Comparison of ENCODE assay signal across 12 cellular contexts in the genomic region with DNA sequence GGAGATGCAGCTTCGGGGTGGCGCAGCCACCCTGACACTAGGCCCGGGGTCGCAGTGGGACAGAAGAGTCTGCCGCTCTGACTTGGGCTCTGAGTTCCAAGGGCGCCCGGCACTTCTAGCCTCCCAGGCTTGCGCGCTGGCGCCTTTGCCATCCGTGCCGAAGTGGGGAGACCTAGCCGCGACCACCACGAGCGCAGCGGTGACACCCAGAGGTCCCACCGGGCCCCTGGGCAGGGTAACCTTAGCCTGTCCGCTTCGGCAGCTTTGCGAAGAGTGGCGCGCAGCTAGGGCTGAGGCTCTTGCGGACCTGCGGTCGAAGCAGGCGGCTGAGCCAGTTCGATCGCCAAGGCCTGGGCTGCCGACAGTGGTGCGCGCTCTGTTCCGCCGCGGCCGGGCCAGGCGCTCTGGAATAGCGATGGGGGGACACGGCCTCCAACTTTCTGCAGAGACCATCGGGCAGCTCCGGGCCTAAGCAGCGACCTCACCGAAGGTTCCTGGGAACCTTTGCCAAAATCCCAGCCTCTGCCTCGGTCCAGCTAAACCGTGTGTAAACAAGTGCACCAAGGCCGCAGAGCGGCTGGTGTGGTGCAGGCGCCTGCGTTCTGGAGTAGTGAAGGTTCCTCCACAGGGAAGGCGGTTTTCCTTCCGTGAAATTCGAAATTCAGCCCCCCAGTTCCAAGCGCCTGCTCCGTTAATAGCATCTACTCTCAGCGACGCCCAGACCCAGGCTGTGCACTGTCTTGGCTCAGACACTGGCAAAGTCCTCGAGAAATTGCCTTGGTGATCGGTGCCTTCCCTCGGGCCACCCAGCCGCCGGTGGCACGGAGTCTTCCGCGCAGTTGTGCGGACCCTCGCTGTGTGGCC. TPM values are rescaled to one million over a fixed set of nuclear protein-coding genes. Genes with fewer than 3 reads are reported as not detected.
A peak's percentile ranks its signal among the peaks of the same experiment; 100 is the strongest.
DNase-seq lines count a peak whose midpoint lies in the region; ATAC-seq and TF ChIP-seq lines count a peak whose summit lies in the region.
"Had no signal": no experiment of that assay in that cellular context is flagged by ENCODE, and none has a peak within 500 bp of the region (broad histone marks: within the 10 kb centered on the region; RNA-seq: fewer than 3 reads in every experiment).

No MANE protein-coding gene starts in this region.

- CTCF ChIA-PET in naive thymus-derived CD4-positive, alpha-beta T cell (lab: Charles Lee), result no interaction called here

- H3K27ac ChIP-seq in endodermal cell (ENCODE audit: low read depth, low read length) (no peak overlapping the region), suprapubic skin (no peak overlapping the region)
- H3K27ac ChIP-seq in naive thymus-derived CD4-positive, alpha-beta T cell (ENCODE audit: low read depth, low read length), result no peak overlapping the region

- no peak overlapping the region for H3K27ac Mint-ChIP-seq in activated naive CD8-positive, alpha-beta T cell treated with anti-CD3 and anti-CD28 coated beads, Interleukin-2, amount 10 ng/mL, durations not matched to agents 7 days and 5 days
- H3K27ac Mint-ChIP-seq in activated naive CD8-positive, alpha-beta T cell treated with anti-CD3 and anti-CD28 coated beads, Interleukin-2, amount 50 U/mL, for 24 hours, result no peak overlapping the region
- H3K27ac Mint-ChIP-seq in endodermal cell, result no peak overlapping the region
- peak overlapping the region in 1 of 9 donors; percentile 5 for H3K27ac Mint-ChIP-seq in naive thymus-derived CD4-positive, alpha-beta T cell
- H3K27ac Mint-ChIP-seq: T-helper 1 cell treated with Interleukin-12 subunit alpha and Interleukin-12 subunit beta and Interleukin-4 antibody, amounts not matched to agents 30 μg/mL and 1 μg/mL, for 36 hours had no signal

- H3K27me3 ChIP-seq in endodermal cell (ENCODE audit: control insufficient read depth, insufficient read depth, low read length, poor library complexity, severe bottlenecking) (peaks cover 100% of the 10 kb centered on the region), suprapubic skin (peaks cover 98% of the 10 kb centered on the region)
- no peaks in the 10 kb centered on the region for H3K27me3 ChIP-seq in naive thymus-derived CD4-positive, alpha-beta T cell (ENCODE audit: control insufficient read depth in 2 of 2, insufficient read depth in 2 of 2, low read length in 2 of 2)

- ATAC-seq in activated naive CD8-positive, alpha-beta T cell treated with anti-CD3 and anti-CD28 coated beads, Interleukin-2, amount 10 ng/mL, durations not matched to agents 7 days and 5 days (ENCODE audit: low read depth), result no peak
- no peak for ATAC-seq in activated naive CD8-positive, alpha-beta T cell treated with anti-CD3 and anti-CD28 coated beads, Interleukin-2, amount 50 U/mL, for 24 hours
- ATAC-seq in naive thymus-derived CD4-positive, alpha-beta T cell, result no peak
- no peak for ATAC-seq in HG03565 (IDR thresholded peaks at IDR 0.05; ENCODE audit: unreplicated experiment)

- TF ChIP-seq CTCF in endodermal cell (conservative IDR thresholded peaks at IDR 0.05) (no peak), suprapubic skin (IDR thresholded peaks at IDR 0.05) (no peak)

- POLR2A ChIA-PET in activated naive CD8-positive, alpha-beta T cell treated with anti-CD3 and anti-CD28 coated beads, Interleukin-2, amount 10 ng/mL, durations not matched to agents 7 days and 5 days (lab: Charles Lee), result interaction anchor here (0.8 kb wide), 1 partner anchor 41 kb away, joined by 3 read pairs; no protein-coding TSS in a partner anchor
- POLR2A ChIA-PET in naive thymus-derived CD4-positive, alpha-beta T cell (lab: Charles Lee), result no interaction called here

- intact Hi-C loops in naive thymus-derived CD4-positive, alpha-beta T cell (cut with micrococcal nuclease), result no loop called here

- no peaks in the 10 kb centered on the region for H3K36me3 ChIP-seq in endodermal cell (ENCODE audit: control insufficient read depth, insufficient read depth, low read length)
- no peaks in the 10 kb centered on the region for H3K36me3 ChIP-seq in naive thymus-derived CD4-positive, alpha-beta T cell (ENCODE audit: control insufficient read depth in 2 of 3, insufficient read depth in 3 of 3, low read length in 3 of 3)
- H3K36me3 ChIP-seq in suprapubic skin, result no peaks in the 10 kb centered on the region

- peaks cover 2% of the 10 kb centered on the region for H3K36me3 Mint-ChIP-seq in activated naive CD8-positive, alpha-beta T cell treated with anti-CD3 and anti-CD28 coated beads, Interleukin-2, amount 10 ng/mL, durations not matched to agents 7 days and 5 days
- H3K36me3 Mint-ChIP-seq in activated naive CD8-positive, alpha-beta T cell treated with anti-CD3 and anti-CD28 coated beads, Interleukin-2, amount 50 U/mL, for 24 hours (ENCODE audit: low read depth), result no peaks in the 10 kb centered on the region
- H3K36me3 Mint-ChIP-seq in endodermal cell (ENCODE audit: low read depth), result no peaks in the 10 kb centered on the region
- H3K36me3 Mint-ChIP-seq in naive thymus-derived CD4-positive, alpha-beta T cell, result peaks cover 0 to 6% (median 5%) of the 10 kb centered on the region in 5 donors

- H3K4me3 ChIP-seq in endodermal cell (ENCODE audit: low read length) (peak overlapping the region; percentile 40), suprapubic skin (peak overlapping the region; percentile 12)
- no peak overlapping the region for H3K4me3 ChIP-seq in naive thymus-derived CD4-positive, alpha-beta T cell (ENCODE audit: low read length)

- peaks cover 88% of the 10 kb centered on the region for H3K27me3 Mint-ChIP-seq in activated naive CD8-positive, alpha-beta T cell treated with anti-CD3 and anti-CD28 coated beads, Interleukin-2, amount 10 ng/mL, durations not matched to agents 7 days and 5 days
- H3K27me3 Mint-ChIP-seq in activated naive CD8-positive, alpha-beta T cell treated with anti-CD3 and anti-CD28 coated beads, Interleukin-2, amount 50 U/mL, for 24 hours, result peaks cover 79% of the 10 kb centered on the region
- H3K27me3 Mint-ChIP-seq in endodermal cell (ENCODE audit: insufficient read depth), result peaks cover 98% of the 10 kb centered on the region
- peaks cover 69 to 88% (median 76%) of the 10 kb centered on the region in 5 donors for H3K27me3 Mint-ChIP-seq in naive thymus-derived CD4-positive, alpha-beta T cell

- DNase-seq in activated naive CD8-positive, alpha-beta T cell treated with anti-CD3 and anti-CD28 coated beads, Interleukin-2, amount 10 ng/mL, durations not matched to agents 7 days and 5 days, result peak; percentile 43
- no peak for DNase-seq in activated naive CD8-positive, alpha-beta T cell treated with anti-CD3 and anti-CD28 coated beads, Interleukin-2, amount 50 U/mL, for 24 hours
- DNase-seq in endodermal cell (peak; percentile 81), suprapubic skin (ENCODE audit: low spot score in 2 of 2) (peak in 1 of 2 donors; percentile 72), inferior parietal cortex (ENCODE audit: extremely low spot score) (no peak), COR-L47 (lab: John Stamatoyannopoulos, UW) (no peak)
- DNase-seq in naive thymus-derived CD4-positive, alpha-beta T cell, result peak in 1 of 9 donors; percentile 22
- DNase-seq: activated CD8-positive, alpha-beta memory T cell treated with anti-CD3 and anti-CD28 coated beads, Interleukin-2, amount 50 U/mL, for 48 hours; GF-D8; NCI-H1436 had no signal

- peaks cover 14% of the 10 kb centered on the region for H3K4me1 Mint-ChIP-seq in activated naive CD8-positive, alpha-beta T cell treated with anti-CD3 and anti-CD28 coated beads, Interleukin-2, amount 10 ng/mL, durations not matched to agents 7 days and 5 days
- peaks cover 22% of the 10 kb centered on the region for H3K4me1 Mint-ChIP-seq in activated naive CD8-positive, alpha-beta T cell treated with anti-CD3 and anti-CD28 coated beads, Interleukin-2, amount 50 U/mL, for 24 hours
- H3K4me1 Mint-ChIP-seq in endodermal cell, result peaks cover 5% of the 10 kb centered on the region
- peaks cover 9 to 21% (median 16%) of the 10 kb centered on the region in 7 donors for H3K4me1 Mint-ChIP-seq in naive thymus-derived CD4-positive, alpha-beta T cell

- H3K9me3 Mint-ChIP-seq in activated naive CD8-positive, alpha-beta T cell treated with anti-CD3 and anti-CD28 coated beads, Interleukin-2, amount 10 ng/mL, durations not matched to agents 7 days and 5 days, result no peaks in the 10 kb centered on the region
- no peaks in the 10 kb centered on the region for H3K9me3 Mint-ChIP-seq in activated naive CD8-positive, alpha-beta T cell treated with anti-CD3 and anti-CD28 coated beads, Interleukin-2, amount 50 U/mL, for 24 hours
- H3K9me3 Mint-ChIP-seq in endodermal cell, result no peaks in the 10 kb centered on the region
- peaks cover 0 to 5% (median 0%) of the 10 kb centered on the region in 11 donors for H3K9me3 Mint-ChIP-seq in naive thymus-derived CD4-positive, alpha-beta T cell
- H3K9me3 Mint-ChIP-seq: T-helper 1 cell treated with Interleukin-12 subunit alpha and Interleukin-12 subunit beta and Interleukin-4 antibody, amounts not matched to agents 30 μg/mL and 1 μg/mL, for 36 hours had no signal

- H3K4me3 Mint-ChIP-seq in activated naive CD8-positive, alpha-beta T cell treated with anti-CD3 and anti-CD28 coated beads, Interleukin-2, amount 10 ng/mL, durations not matched to agents 7 days and 5 days, result no peak overlapping the region
- no peak overlapping the region for H3K4me3 Mint-ChIP-seq in activated naive CD8-positive, alpha-beta T cell treated with anti-CD3 and anti-CD28 coated beads, Interleukin-2, amount 50 U/mL, for 24 hours
- peak overlapping the region; percentile 31 for H3K4me3 Mint-ChIP-seq in endodermal cell
- peak overlapping the region in 6 of 10 donors; percentile 25 to 60 (median 40) for H3K4me3 Mint-ChIP-seq in naive thymus-derived CD4-positive, alpha-beta T cell
- H3K4me3 Mint-ChIP-seq: T-helper 1 cell treated with Interleukin-12 subunit alpha and Interleukin-12 subunit beta and Interleukin-4 antibody, amounts not matched to agents 30 μg/mL and 1 μg/mL, for 36 hours had no signal

- no peak for TF ChIP-seq POLR2A in suprapubic skin (IDR thresholded peaks at IDR 0.05)

- H3K9me3 ChIP-seq in endodermal cell (ENCODE audit: control insufficient read depth, low read length), result no peaks in the 10 kb centered on the region
- no peaks in the 10 kb centered on the region for H3K9me3 ChIP-seq in naive thymus-derived CD4-positive, alpha-beta T cell (ENCODE audit: control insufficient read depth in 2 of 3, low read length in 3 of 3)
- no peaks in the 10 kb centered on the region for H3K9me3 ChIP-seq in suprapubic skin

- no peak for TF ChIP-seq EP300 in suprapubic skin (IDR thresholded peaks at IDR 0.05)

- WGBS in endodermal cell (ENCODE audit: insufficient coverage in 1 of 2, insufficient read length in 1 of 2), 2 experiments, result 6 to 8% methylated on average over 37 to 66 of the region's 66 CpGs
- WGBS in suprapubic skin, result 8% methylated on average over 26 of the region's 66 CpGs

- no peak overlapping the region for H3K9ac ChIP-seq in endodermal cell (ENCODE audit: extremely low read depth, low read length, poor library complexity, severe bottlenecking)

- H3K4me1 ChIP-seq in endodermal cell (ENCODE audit: control insufficient read depth, insufficient read depth, low read length) (peaks cover 4% of the 10 kb centered on the region), suprapubic skin (peaks cover 52% of the 10 kb centered on the region)
- no peaks in the 10 kb centered on the region for H3K4me1 ChIP-seq in naive thymus-derived CD4-positive, alpha-beta T cell (ENCODE audit: control insufficient read depth in 2 of 2, insufficient read depth in 2 of 2, low read length in 2 of 2)

RNA-seq across cellular contexts. Expression of gene TLX3, which starts 7.4 kb away (rescaled TPM):
- not detected for total RNA-seq in activated naive CD8-positive, alpha-beta T cell treated with anti-CD3 and anti-CD28 coated beads, Interleukin-2, amount 10 ng/mL, durations not matched to agents 7 days and 5 days
- not detected for total RNA-seq in endodermal cell
- 13.1 TPM for polyA plus RNA-seq in endodermal cell (2013, experiment 1 of 2)
- 9.2 TPM for polyA plus RNA-seq in endodermal cell (2013, experiment 2 of 2)
- total RNA-seq in naive thymus-derived CD4-positive, alpha-beta T cell, result not detected
- not detected for polyA plus RNA-seq in naive thymus-derived CD4-positive, alpha-beta T cell
- total RNA-seq in suprapubic skin, result not detected

Comparison
In these comparisons a context has a peak if more than half of its experiments do, and no peak if none do; other contexts are left out.
1. DNase-seq: peak in activated naive CD8-positive, alpha-beta T cell treated with anti-CD3 and anti-CD28 coated beads, Interleukin-2, amount 10 ng/mL, durations not matched to agents 7 days and 5 days (single experiment) and endodermal cell (single experiment); none in activated naive CD8-positive, alpha-beta T cell treated with anti-CD3 and anti-CD28 coated beads, Interleukin-2, amount 50 U/mL, for 24 hours (single experiment), inferior parietal cortex (single experiment) and COR-L47 (single experiment).
2. H3K4me3 Mint-ChIP-seq: peak in endodermal cell (single experiment) and naive thymus-derived CD4-positive, alpha-beta T cell (6 of 10); none in activated naive CD8-positive, alpha-beta T cell treated with anti-CD3 and anti-CD28 coated beads, Interleukin-2, amount 10 ng/mL, durations not matched to agents 7 days and 5 days (single experiment) and activated naive CD8-positive, alpha-beta T cell treated with anti-CD3 and anti-CD28 coated beads, Interleukin-2, amount 50 U/mL, for 24 hours (single experiment).